8 cellular contexts compared by ENCODE assay signal in the genomic region with DNA sequence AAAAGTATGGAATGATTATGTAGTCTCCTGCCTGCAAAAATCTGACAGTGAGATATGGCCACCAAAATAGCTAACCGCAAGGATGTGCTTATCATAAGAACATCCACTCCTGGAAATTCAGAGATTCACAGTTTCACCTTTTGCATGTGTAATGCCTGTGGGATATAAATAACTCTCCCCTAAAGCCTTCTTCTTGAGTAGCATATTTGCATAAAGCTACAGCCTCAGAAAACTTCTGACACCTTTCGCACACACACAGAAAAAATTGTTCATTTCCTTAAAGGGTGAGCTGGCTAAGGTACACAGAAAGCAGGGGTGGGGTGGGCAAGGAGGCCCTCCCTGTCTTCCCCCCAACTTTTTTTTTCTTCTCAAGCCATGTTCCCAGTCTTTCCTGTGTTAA. TPM values are rescaled to one million over a fixed set of nuclear protein-coding genes. Genes with fewer than 3 reads are reported as not detected.
DNase-seq lines count a peak whose midpoint lies in the region; ATAC-seq, FAIRE-seq and TF ChIP-seq lines count a peak whose summit lies in the region.

No MANE protein-coding gene starts in this region.

- H3K4me3 Mint-ChIP-seq in activated CD8-positive, alpha-beta T cell treated with anti-CD3 and anti-CD28 coated beads, Interleukin-2, amount 10 ng/mL, durations not matched to agents 7 days and 5 days, result no peak overlapping the region

- no peak for DNase-seq in GM12891 (ENCODE audit: insufficient read length, low spot score)
- DNase-seq in GM19240 (ENCODE audit: insufficient read length, low spot score), result peak; percentile 27
- DNase-seq in activated CD8-positive, alpha-beta T cell treated with anti-CD3 and anti-CD28 coated beads, Interleukin-2, amount 10 ng/mL, durations not matched to agents 7 days and 5 days, result no peak
- DNase-seq in SJCRH30, result no peak
- DNase-seq in NCI-H146 (lab: John Stamatoyannopoulos, UW), result no peak
- no peak for DNase-seq in adrenal gland
- no peak for DNase-seq in NCI-H345 (lab: John Stamatoyannopoulos, UW)

- ATAC-seq in HG02970 (IDR thresholded peaks at IDR 0.05; ENCODE audit: low FRiP score, unreplicated experiment), result peak; percentile 57
- ATAC-seq in activated CD8-positive, alpha-beta T cell treated with anti-CD3 and anti-CD28 coated beads, Interleukin-2, amount 10 ng/mL, durations not matched to agents 7 days and 5 days, result no peak

- H3K36me3 ChIP-seq in SJCRH30, result no peaks in the 10 kb centered on the region
- no peaks in the 10 kb centered on the region for H3K36me3 ChIP-seq in adrenal gland (replicated peaks in 1 of 2)

- H3K27ac ChIP-seq in SJCRH30 (no peak overlapping the region), adrenal gland (no peak overlapping the region)

- POLR2A ChIA-PET in activated CD8-positive, alpha-beta T cell treated with anti-CD3 and anti-CD28 coated beads, Interleukin-2, amount 10 ng/mL, durations not matched to agents 7 days and 5 days (lab: Charles Lee), result interaction anchor here (0.7 kb wide), 1 partner anchor 422 kb away, joined by 3 read pairs; a partner anchor contains a TSS

- H3K27me3 ChIP-seq in SJCRH30 (no peaks in the 10 kb centered on the region), adrenal gland (no peaks in the 10 kb centered on the region)

- no peaks in the 10 kb centered on the region; the same call in 1 of the 2 replicates for H3K9me3 ChIP-seq in SJCRH30 (replicated peaks)
- H3K9me3 ChIP-seq in adrenal gland (replicated peaks in 1 of 3), result no peaks in the 10 kb centered on the region

- WGBS in adrenal gland, 4 donors, result 83 to 95% (median 92%) methylated on average over 2 of the region's 2 CpGs

- peak; percentile 84 for TF ChIP-seq POLR2A in GM12891 (IDR thresholded peaks at IDR 0.05; ENCODE audit: low read depth, low read length)
- TF ChIP-seq POLR2A in adrenal gland (IDR thresholded peaks at IDR 0.05), result no peak

- CTCF ChIA-PET in activated CD8-positive, alpha-beta T cell treated with anti-CD3 and anti-CD28 coated beads, Interleukin-2, amount 10 ng/mL, durations not matched to agents 7 days and 5 days (lab: Charles Lee), result interaction anchor here (0.6 to 3.8 kb wide), 16 partner anchors 10 to 581 kb away, joined by 3 to 23 read pairs (median 4); no protein-coding TSS in a partner anchor

- peak; percentile 78 for FAIRE-seq in GM12891 (lab: Jason Lieb, UNC)

- peaks cover 5% of the 10 kb centered on the region for H3K36me3 Mint-ChIP-seq in activated CD8-positive, alpha-beta T cell treated with anti-CD3 and anti-CD28 coated beads, Interleukin-2, amount 10 ng/mL, durations not matched to agents 7 days and 5 days (ENCODE audit: low read depth)

- no peaks in the 10 kb centered on the region for H3K27me3 Mint-ChIP-seq in activated CD8-positive, alpha-beta T cell treated with anti-CD3 and anti-CD28 coated beads, Interleukin-2, amount 10 ng/mL, durations not matched to agents 7 days and 5 days (ENCODE audit: low read depth)

- no peak for TF ChIP-seq CTCF in adrenal gland (IDR thresholded peaks at IDR 0.05)

- no peaks in the 10 kb centered on the region for H3K9me3 Mint-ChIP-seq in activated CD8-positive, alpha-beta T cell treated with anti-CD3 and anti-CD28 coated beads, Interleukin-2, amount 10 ng/mL, durations not matched to agents 7 days and 5 days (ENCODE audit: insufficient read depth)

- H3K27ac Mint-ChIP-seq in activated CD8-positive, alpha-beta T cell treated with anti-CD3 and anti-CD28 coated beads, Interleukin-2, amount 10 ng/mL, durations not matched to agents 7 days and 5 days, result peak overlapping the region; percentile 84

- H3K4me1 ChIP-seq in SJCRH30 (peaks cover 22% of the 10 kb centered on the region; the same call in 1 of the 2 replicates), adrenal gland (replicated peaks in 1 of 2) (peaks cover 0 to 15% of the 10 kb centered on the region in 2 donors)

- H3K4me3 ChIP-seq in SJCRH30, result no peak overlapping the region
- H3K4me3 ChIP-seq in adrenal gland, result no peak overlapping the region

- intact Hi-C loops in adrenal gland (cut with DNase I), result no loop called here

- H3K4me1 Mint-ChIP-seq in activated CD8-positive, alpha-beta T cell treated with anti-CD3 and anti-CD28 coated beads, Interleukin-2, amount 10 ng/mL, durations not matched to agents 7 days and 5 days (ENCODE audit: low read depth), result peaks cover 29% of the 10 kb centered on the region

TF ChIP-seq in GM12891, 5 proteins besides CTCF, POLR2A, EP300 and RAD21:
- no peak; the same call in 1 of the 2 replicates for TF ChIP-seq SPI1 (IDR thresholded peaks at IDR 0.05; ENCODE audit: low read depth, low read length)
- 0 out of 2 replicates have a peak, but pooled peaks have one; percentile 38 for TF ChIP-seq POLR2AphosphoS5 (IDR thresholded peaks at IDR 0.05; ENCODE audit: low read depth, low read length)
- peak; percentile 96 for TF ChIP-seq POU2F2 (IDR thresholded peaks at IDR 0.05; ENCODE audit: low read depth, low read length)
- TF ChIP-seq TAF1 (IDR thresholded peaks at IDR 0.05; ENCODE audit: low read depth, low read length), result peak; percentile 71
- TF ChIP-seq PAX5 (IDR thresholded peaks at IDR 0.05; ENCODE audit: insufficient read depth, low read length, severe bottlenecking), result no peak

RNA-seq across cellular contexts. Expression of a gene that starts 3.1 kb away (rescaled TPM):
- 47.5 TPM for polyA plus RNA-seq in GM12891 (2012; ENCODE audit: low read depth, missing spikeins)
- 1 to 10 TPM in 1 of 2 experiments, under 1 TPM in 1; 0.52 to 1.2 TPM for total RNA-seq in activated CD8-positive, alpha-beta T cell treated with anti-CD3 and anti-CD28 coated beads, Interleukin-2, amount 10 ng/mL, durations not matched to agents 7 days and 5 days
- total RNA-seq in SJCRH30 (2014; rRNA removed; shearing (Covaris generic)), result 0.03 and 0.20 TPM in 2 replicates
- total RNA-seq in adrenal gland, result 10 to 100 TPM in 7 of 8 donors, 1 to 10 TPM in 1; 7.1 to 28.4 (median 17.3) TPM
- polyA plus RNA-seq in adrenal gland, result 10 to 100 TPM in 2 of 3 donors, 1 to 10 TPM in 1; 7.7 to 17.2 (median 14.3) TPM
